In genomic region chr1:10795305-10796021, GRCh38 we compare ENCODE assay signal across 8 cellular contexts. TPM values are rescaled to one million over a fixed set of nuclear protein-coding genes. Genes with fewer than 3 reads are reported as not detected.
DNase-seq lines count a peak whose midpoint lies in the region; ATAC-seq lines count a peak whose summit lies in the region.

No MANE protein-coding gene starts in this region.

- H3K27me3 Mint-ChIP-seq in T-helper 1 cell treated with Interleukin-12 subunit alpha and Interleukin-12 subunit beta and Interleukin-4 antibody, amounts not matched to agents 30 μg/mL and 1 μg/mL, for 36 hours (ENCODE audit: low read depth): peaks cover 67% of the 10 kb centered on the region
- peaks cover 46% of the 10 kb centered on the region for H3K27me3 Mint-ChIP-seq in activated T-helper 17 cell treated with anti-CD3 and anti-CD28 coated beads, Interleukin-2, amount 50 U/mL, for 72 hours
- peaks cover 6 to 13% (median 10%) of the 10 kb centered on the region in 3 donors for H3K27me3 Mint-ChIP-seq in immature natural killer cell (ENCODE audit: low read depth in 3 of 3)
- H3K27me3 Mint-ChIP-seq in stimulated activated naive CD8-positive, alpha-beta T cell treated with anti-CD3 and anti-CD28 coated beads, Interleukin-15, amount 100 ng/mL, for 72 hours: peaks cover 76% of the 10 kb centered on the region

- peak overlapping the region; percentile 50 for H3K27ac Mint-ChIP-seq in T-helper 1 cell treated with Interleukin-12 subunit alpha and Interleukin-12 subunit beta and Interleukin-4 antibody, amounts not matched to agents 30 μg/mL and 1 μg/mL, for 36 hours
- no peak overlapping the region for H3K27ac Mint-ChIP-seq in activated T-helper 17 cell treated with anti-CD3 and anti-CD28 coated beads, Interleukin-2, amount 50 U/mL, for 72 hours
- H3K27ac Mint-ChIP-seq in immature natural killer cell: no peak overlapping the region
- no peak overlapping the region for H3K27ac Mint-ChIP-seq in stimulated activated naive CD8-positive, alpha-beta T cell treated with anti-CD3 and anti-CD28 coated beads, Interleukin-15, amount 100 ng/mL, for 72 hours

- H3K36me3 Mint-ChIP-seq in T-helper 1 cell treated with Interleukin-12 subunit alpha and Interleukin-12 subunit beta and Interleukin-4 antibody, amounts not matched to agents 30 μg/mL and 1 μg/mL, for 36 hours (ENCODE audit: low read depth): no peaks in the 10 kb centered on the region
- no peaks in the 10 kb centered on the region for H3K36me3 Mint-ChIP-seq in activated T-helper 17 cell treated with anti-CD3 and anti-CD28 coated beads, Interleukin-2, amount 50 U/mL, for 72 hours (ENCODE audit: low read depth)
- no peaks in the 10 kb centered on the region for H3K36me3 Mint-ChIP-seq in immature natural killer cell

- no peaks in the 10 kb centered on the region for H3K9me3 Mint-ChIP-seq in T-helper 1 cell treated with Interleukin-12 subunit alpha and Interleukin-12 subunit beta and Interleukin-4 antibody, amounts not matched to agents 30 μg/mL and 1 μg/mL, for 36 hours
- no peaks in the 10 kb centered on the region for H3K9me3 Mint-ChIP-seq in activated T-helper 17 cell treated with anti-CD3 and anti-CD28 coated beads, Interleukin-2, amount 50 U/mL, for 72 hours
- H3K9me3 Mint-ChIP-seq in immature natural killer cell: peaks cover 0 to 2% (median 0%) of the 10 kb centered on the region in 6 donors
- H3K9me3 Mint-ChIP-seq in stimulated activated naive CD8-positive, alpha-beta T cell treated with anti-CD3 and anti-CD28 coated beads, Interleukin-15, amount 100 ng/mL, for 72 hours: no peaks in the 10 kb centered on the region

- ATAC-seq in activated T-helper 17 cell treated with anti-CD3 and anti-CD28 coated beads, Interleukin-2, amount 50 U/mL, for 72 hours (replicated peaks): no peak
- peak; percentile 24 for ATAC-seq in stimulated activated naive CD8-positive, alpha-beta T cell treated with anti-CD3 and anti-CD28 coated beads, Interleukin-15, amount 100 ng/mL, for 72 hours
- no peak for ATAC-seq in HG02763 (IDR thresholded peaks at IDR 0.05; ENCODE audit: unreplicated experiment)

- H3K4me3 Mint-ChIP-seq in T-helper 1 cell treated with Interleukin-12 subunit alpha and Interleukin-12 subunit beta and Interleukin-4 antibody, amounts not matched to agents 30 μg/mL and 1 μg/mL, for 36 hours: peak overlapping the region; percentile 80
- peak overlapping the region; percentile 18 for H3K4me3 Mint-ChIP-seq in activated T-helper 17 cell treated with anti-CD3 and anti-CD28 coated beads, Interleukin-2, amount 50 U/mL, for 72 hours
- peak overlapping the region in 4 of 5 donors; percentile 50 to 67 (median 64) for H3K4me3 Mint-ChIP-seq in immature natural killer cell
- peak overlapping the region; percentile 84 to 86 for H3K4me3 Mint-ChIP-seq in stimulated activated naive CD8-positive, alpha-beta T cell treated with anti-CD3 and anti-CD28 coated beads, Interleukin-15, amount 100 ng/mL, for 72 hours

- peaks cover 8% of the 10 kb centered on the region for H3K4me1 Mint-ChIP-seq in T-helper 1 cell treated with Interleukin-12 subunit alpha and Interleukin-12 subunit beta and Interleukin-4 antibody, amounts not matched to agents 30 μg/mL and 1 μg/mL, for 36 hours (ENCODE audit: low read depth)
- no peaks in the 10 kb centered on the region for H3K4me1 Mint-ChIP-seq in activated T-helper 17 cell treated with anti-CD3 and anti-CD28 coated beads, Interleukin-2, amount 50 U/mL, for 72 hours
- H3K4me1 Mint-ChIP-seq in immature natural killer cell: peaks cover 6 to 11% of the 10 kb centered on the region in 2 donors
- peaks cover 24% of the 10 kb centered on the region for H3K4me1 Mint-ChIP-seq in stimulated activated naive CD8-positive, alpha-beta T cell treated with anti-CD3 and anti-CD28 coated beads, Interleukin-15, amount 100 ng/mL, for 72 hours

- no peak for DNase-seq in T-helper 1 cell
- DNase-seq in immature natural killer cell: no peak
- DNase-seq in stimulated activated naive CD8-positive, alpha-beta T cell treated with anti-CD3 and anti-CD28 coated beads, Interleukin-15, amount 100 ng/mL, for 72 hours: no peak
- DNase-seq in LoVo (ENCODE audit: low spot score): no peak
- DNase-seq in OCI-M2 (lab: John Stamatoyannopoulos, UW; ENCODE audit: unreplicated experiment): no peak

RNA-seq across cellular contexts. Expression of gene CASZ1, which starts 1.0 kb away (rescaled TPM):
- 1 to 10 TPM; 2.6 to 4.3 TPM for total RNA-seq in activated T-helper 17 cell treated with anti-CD3 and anti-CD28 coated beads, Interleukin-2, amount 50 U/mL, for 72 hours
- polyA plus RNA-seq in immature natural killer cell: 1 to 10 TPM; 1.0 to 6.5 (median 1.9) TPM

Comparison
In these comparisons a context has a peak if more than half of its experiments do, and no peak if none do; other contexts are left out.
1. H3K4me3 Mint-ChIP-seq: peak in every context shown above with its lines; median percentile 85 in stimulated activated naive CD8-positive, alpha-beta T cell treated with anti-CD3 and anti-CD28 coated beads, Interleukin-15, amount 100 ng/mL, for 72 hours; 80 in T-helper 1 cell treated with Interleukin-12 subunit alpha and Interleukin-12 subunit beta and Interleukin-4 antibody, amounts not matched to agents 30 μg/mL and 1 μg/mL, for 36 hours; 64 in immature natural killer cell; 18 in activated T-helper 17 cell treated with anti-CD3 and anti-CD28 coated beads, Interleukin-2, amount 50 U/mL, for 72 hours.